15 cellular contexts compared by ENCODE assay signal in the genomic region with DNA sequence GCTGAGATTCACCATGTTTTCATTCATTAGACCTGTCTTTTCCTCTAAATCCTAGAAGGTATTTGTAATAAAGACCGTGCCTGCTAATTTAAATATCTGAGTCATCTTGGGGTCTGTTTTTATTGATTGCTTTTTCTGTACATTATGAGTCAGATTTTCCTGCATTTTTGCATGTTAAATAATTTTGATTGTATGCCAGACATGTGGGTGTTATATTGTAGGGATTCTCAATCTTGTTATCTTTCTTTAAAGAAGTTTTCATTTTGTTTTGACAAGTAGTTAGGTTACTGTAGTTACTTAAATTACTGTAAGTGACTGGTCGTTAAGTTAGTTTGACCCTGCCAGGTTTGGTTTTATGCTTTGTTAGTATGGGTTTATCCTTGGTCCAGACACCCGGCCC. TPM values are rescaled to one million over a fixed set of nuclear protein-coding genes. Genes with fewer than 3 reads are reported as not detected.
DNase-seq lines count a peak whose midpoint lies in the region; ATAC-seq and TF ChIP-seq lines count a peak whose summit lies in the region.
"Had no signal": no experiment of that assay in that cellular context is flagged by ENCODE, and none has a peak within 500 bp of the region (broad histone marks: within the 10 kb centered on the region; RNA-seq: fewer than 3 reads in every experiment).

No MANE protein-coding gene starts in this region.

- H3K36me3 ChIP-seq in Caco-2 (ENCODE audit: control insufficient read depth, insufficient read depth, low read length), result no peaks in the 10 kb centered on the region
- H3K36me3 ChIP-seq: upper lobe of left lung had no signal

- DNase-seq in AG08395 (ENCODE audit: low spot score) (peak; percentile 28), HFFc6 (peak; percentile 93), astrocyte of the cerebellum (ENCODE audit: low read depth) (peak; percentile 41), fibroblast of the conjunctiva (ENCODE audit: low read depth) (peak; percentile 27), Caco-2 (no peak)
- DNase-seq: activated naive CD4-positive, alpha-beta T cell treated with anti-CD3 and anti-CD28 coated beads, Interleukin-2, amount 10 ng/mL, durations not matched to agents 7 days and 5 days; mucosa of descending colon; NCI-H2081; Right ventricle myocardium superior had no signal

- ATAC-seq in GM18498 (IDR thresholded peaks at IDR 0.05; ENCODE audit: unreplicated experiment) (no peak), GM18502 (IDR thresholded peaks at IDR 0.05; ENCODE audit: poor library complexity, unreplicated experiment) (no peak), esophagus mucosa (no peak)
- ATAC-seq: mucosa of descending colon had no signal

- no peaks in the 10 kb centered on the region for H3K36me3 Mint-ChIP-seq in HFFc6 (ENCODE audit: low read depth)
- H3K36me3 Mint-ChIP-seq in Caco-2 (ENCODE audit: insufficient read depth, unreplicated experiment), result no peaks in the 10 kb centered on the region
- H3K36me3 Mint-ChIP-seq: activated naive CD4-positive, alpha-beta T cell treated with anti-CD3 and anti-CD28 coated beads, Interleukin-2, amount 10 ng/mL, durations not matched to agents 7 days and 5 days had no signal

- no peaks in the 10 kb centered on the region for H3K9me3 ChIP-seq in Caco-2
- H3K9me3 ChIP-seq: mucosa of descending colon, upper lobe of left lung had no signal

- H3K4me3 ChIP-seq in astrocyte of the cerebellum (ENCODE audit: low read depth, low read length) (no peak overlapping the region), Caco-2 (ENCODE audit: low read depth, low read length) (no peak overlapping the region)
- H3K4me3 ChIP-seq: BLaER1, coronary artery, mucosa of descending colon, upper lobe of left lung had no signal

- CTCF ChIA-PET in Caco-2 (lab: Charles Lee), result interaction anchor here (0.6 kb wide), 2 partner anchors 27 to 138 kb away, joined by 3 to 4 read pairs; no protein-coding TSS in a partner anchor

- H3K9me3 Mint-ChIP-seq in HFFc6 (no peaks in the 10 kb centered on the region), Caco-2 (ENCODE audit: unreplicated experiment) (no peaks in the 10 kb centered on the region)
- H3K9me3 Mint-ChIP-seq: activated naive CD4-positive, alpha-beta T cell treated with anti-CD3 and anti-CD28 coated beads, Interleukin-2, amount 10 ng/mL, durations not matched to agents 7 days and 5 days had no signal

- POLR2A ChIA-PET in Caco-2 (lab: Charles Lee), result interaction anchor here (0.7 kb wide), 1 partner anchor 133 kb away, joined by 8 read pairs; no protein-coding TSS in a partner anchor

- in situ Hi-C loops in astrocyte of the cerebellum (cut with HindIII; ENCODE audit: low sequenced_read_pairs), result no loop called here

- no peaks in the 10 kb centered on the region for H3K27me3 ChIP-seq in Caco-2 (replicated peaks; ENCODE audit: control insufficient read depth, insufficient read depth, low read length)
- H3K27me3 ChIP-seq: BLaER1, upper lobe of left lung had no signal

- TF ChIP-seq CTCF in HFFc6 (IDR thresholded peaks at IDR 0.05) (no peak), astrocyte of the cerebellum (IDR thresholded peaks at IDR 0.05; ENCODE audit: low read depth, low read length, missing control alignments) (no peak), Caco-2 (IDR thresholded peaks at IDR 0.05; ENCODE audit: insufficient read depth in 1 of 2, low read depth in 1 of 2, low read length in 1 of 2, severe bottlenecking in 1 of 2, unreplicated experiment in 1 of 2) (no peak)

- H3K4me3 Mint-ChIP-seq in HFFc6 (peak overlapping the region; percentile 82), Caco-2 (ENCODE audit: unreplicated experiment) (no peak overlapping the region)
- H3K4me3 Mint-ChIP-seq: activated naive CD4-positive, alpha-beta T cell treated with anti-CD3 and anti-CD28 coated beads, Interleukin-2, amount 10 ng/mL, durations not matched to agents 7 days and 5 days had no signal

- no TSS peak for BruUV-seq in Caco-2 (replicated peaks; lab: Mats Ljungman, UMichigan)

- intact Hi-C loops in Caco-2 (cut with micrococcal nuclease; ENCODE audit: unreplicated experiment), result no loop called here

- H3K4me1 Mint-ChIP-seq in HFFc6 (ENCODE audit: low read depth), result peaks cover 39% of the 10 kb centered on the region
- H3K4me1 Mint-ChIP-seq in Caco-2 (ENCODE audit: low read depth, unreplicated experiment), result peaks cover 13% of the 10 kb centered on the region
- H3K4me1 Mint-ChIP-seq: activated naive CD4-positive, alpha-beta T cell treated with anti-CD3 and anti-CD28 coated beads, Interleukin-2, amount 10 ng/mL, durations not matched to agents 7 days and 5 days had no signal

- H3K4me1 ChIP-seq in Caco-2, result no peaks in the 10 kb centered on the region
- H3K4me1 ChIP-seq: BLaER1 had no signal

- no peaks in the 10 kb centered on the region for H3K27me3 Mint-ChIP-seq in HFFc6 (ENCODE audit: insufficient read depth)
- H3K27me3 Mint-ChIP-seq in Caco-2 (ENCODE audit: insufficient read depth, unreplicated experiment), result no peaks in the 10 kb centered on the region
- H3K27me3 Mint-ChIP-seq: activated naive CD4-positive, alpha-beta T cell treated with anti-CD3 and anti-CD28 coated beads, Interleukin-2, amount 10 ng/mL, durations not matched to agents 7 days and 5 days had no signal

- H3K27ac Mint-ChIP-seq in HFFc6, result peak overlapping the region; percentile 95
- H3K27ac Mint-ChIP-seq in Caco-2 (ENCODE audit: unreplicated experiment), result no peak overlapping the region
- H3K27ac Mint-ChIP-seq: activated naive CD4-positive, alpha-beta T cell treated with anti-CD3 and anti-CD28 coated beads, Interleukin-2, amount 10 ng/mL, durations not matched to agents 7 days and 5 days had no signal

RNA-seq across cellular contexts. Expression of gene EXOSC2, which starts 35.1 kb away (rescaled TPM):
- 10 to 100 TPM; 27.8 to 36.7 (median 33.8) TPM for total RNA-seq in HFFc6 (2021; fragmentation: NEBNext Ultra II Directional; extraction: Animal tissue kit (Norgen Biotek cat#: 25700))
- total RNA-seq in Caco-2 (2022) (59.1 and 68.4 TPM in 2 replicates), esophagus mucosa (19.6 TPM)

Comparison
In these comparisons a context has a peak if more than half of its experiments do, and no peak if none do; other contexts are left out.
1. DNase-seq: peak in AG08395 (single experiment), HFFc6 (single experiment), astrocyte of the cerebellum (single experiment) and fibroblast of the conjunctiva (single experiment); none in Caco-2 (0 of 2).